27 cellular contexts compared by ENCODE assay signal in the genomic region with DNA sequence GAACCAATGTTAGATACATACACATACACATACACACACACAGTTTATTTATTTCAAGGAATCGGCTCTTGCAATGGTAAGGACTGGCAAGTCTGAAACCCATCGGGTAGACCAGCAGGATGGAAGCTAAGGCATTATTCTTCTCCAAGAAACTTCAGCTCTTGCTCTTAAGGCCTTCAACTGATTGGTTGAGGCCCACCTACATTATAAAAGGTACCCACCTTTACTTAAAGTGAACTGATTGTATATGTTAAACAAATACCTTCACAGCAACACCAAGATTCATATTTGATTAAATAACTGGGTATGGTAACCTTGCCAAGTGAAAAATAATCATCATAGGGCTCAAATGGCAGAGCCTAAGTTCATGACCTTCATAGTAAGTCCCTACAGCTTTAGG.
"Had no signal": no experiment of that assay in that cellular context is flagged by ENCODE, and none has a peak within 500 bp of the region (broad histone marks: within the 10 kb centered on the region; RNA-seq: fewer than 3 reads in every experiment).

No MANE protein-coding gene starts in this region.

- H3K4me1 ChIP-seq: stomach, suprapubic skin, testis, thyroid gland, tibial artery, tibial nerve, transverse colon, upper lobe of left lung, upper lobe of right lung, uterus, vagina had no signal

- FAIRE-seq: urothelium cell line had no signal

- H3K36me3 ChIP-seq: stomach, suprapubic skin, thoracic aorta, thyroid gland, tibial artery, tibial nerve, transverse colon, upper lobe of left lung, upper lobe of right lung, uterus, vagina had no signal

- ATAC-seq: stimulated activated effector memory CD8-positive, alpha-beta T cell treated with anti-CD3 and anti-CD28 coated beads, Interleukin-12 subunit alpha, Interleukin-12 subunit beta, amount 100 ng/mL, for 72 hours; stimulated activated memory B cell treated with anti-CD40 and anti-IgM and Interleukin-4, amounts not matched to agents 10 μg/mL and 1 μg/mL and 100 μg/mL, for 72 hours; stimulated activated naive B cell treated with anti-CD40 and anti-IgM and Interleukin-4, amounts not matched to agents 10 μg/mL and 1 μg/mL and 100 μg/mL, for 72 hours; stimulated activated naive CD8-positive, alpha-beta T cell treated with anti-CD3 and anti-CD28 coated beads, Interleukin-15, amount 100 ng/mL, for 72 hours; stimulated activated naive CD8-positive, alpha-beta T cell treated with anti-CD3 and anti-CD28 coated beads, Interleukin-15, Interleukin-2, amounts not matched to agents 100 U/mL and 50 U/mL, for 24 hours; upper lobe of right lung had no signal

- DNase-seq: stimulated activated CD4-positive, alpha-beta T cell treated with anti-CD3 and anti-CD28 coated beads, Interleukin-2, amount 100 ng/mL, for 48 hours; stimulated activated CD4-positive, alpha-beta T cell treated with anti-CD3 and anti-CD28 coated beads, Interleukin-4, amount 100 ng/mL, for 1 hour; stimulated activated CD4-positive, alpha-beta T cell treated with anti-CD3 and anti-CD28 coated beads, Interleukin-4, amount 100 ng/mL, for 24 hours; stimulated activated CD4-positive, alpha-beta T cell treated with anti-CD3 and anti-CD28 coated beads, Interleukin-4, amount 100 ng/mL, for 4 hours; stimulated activated CD8-positive, alpha-beta memory T cell treated with anti-CD3 and anti-CD28 coated beads, Interleukin-4, amount 100 ng/mL, for 48 hours; stimulated activated naive B cell treated with anti-CD40 and anti-IgM and Interleukin-4, amounts not matched to agents 10 μg/mL and 1 μg/mL and 100 μg/mL, for 72 hours; stimulated activated naive CD4-positive, alpha-beta T cell; stimulated activated naive CD4-positive, alpha-beta T cell treated with Interleukin-2 at 50 U/mL for 16 hours; stimulated activated naive CD8-positive, alpha-beta T cell treated with anti-CD3 and anti-CD28 coated beads, Interleukin-15, amount 100 ng/mL, for 72 hours; stimulated activated naive CD8-positive, alpha-beta T cell treated with anti-CD3 and anti-CD28 coated beads, Interleukin-15, Interleukin-2, amounts not matched to agents 100 U/mL and 50 U/mL, for 24 hours; stomach; substantia nigra; testis; thyroid gland; tibial artery; transverse colon; trophoblast cell; upper lobe of left lung; upper lobe of right lung; uterus had no signal

- H3K27me3 ChIP-seq: suprapubic skin, testis, thyroid gland, tibial artery, tibial nerve, transverse colon, upper lobe of left lung, upper lobe of right lung, uterus, vagina had no signal

- H3K27ac ChIP-seq: stomach, suprapubic skin, testis, thoracic aorta, thyroid gland, tibial artery, tibial nerve, transverse colon, upper lobe of left lung, upper lobe of right lung, uterus, vagina had no signal

- H3K4me3 ChIP-seq: stomach, suprapubic skin, testis, thoracic aorta, thyroid gland, tibial artery, tibial nerve, transverse colon, upper lobe of left lung, upper lobe of right lung, uterus, vagina had no signal

- H3K9me3 ChIP-seq: suprapubic skin, testis, thoracic aorta, thyroid gland, transverse colon, upper lobe of right lung, uterus, vagina had no signal
